20 cellular contexts compared by ENCODE assay signal in genomic region chr19:44855606-44856005, GRCh38. TPM values are rescaled to one million over a fixed set of nuclear protein-coding genes. Genes with fewer than 3 reads are reported as not detected.
"Had no signal": no experiment of that assay in that cellular context is flagged by ENCODE, and none has a peak within 500 bp of the region (broad histone marks: within the 10 kb centered on the region; RNA-seq: fewer than 3 reads in every experiment).

No MANE protein-coding gene starts in this region.

- DNase-seq: activated CD4-positive, alpha-beta T cell treated with anti-CD3 and anti-CD28 coated beads, Interleukin-2, amount 50 U/mL, for 4 hours; activated effector memory CD4-positive, alpha-beta T cell treated with anti-CD3 and anti-CD28 coated beads, Interleukin-2, amount 50 U/mL, for 16 hours; activated T-cell treated with anti-CD3 and anti-CD28 coated beads, Interleukin-2, amount 50 U/mL, for 72 hours; cerebellar nuclear complex; cortex of kidney; effector CD8-positive, alpha-beta T cell; esophagus squamous epithelium; lower lobe of right lung; natural killer cell; posterior cingulate gyrus; retina; stimulated activated CD4-positive, alpha-beta T cell treated with anti-CD3 and anti-CD28 coated beads, Interleukin-2, amount 100 ng/mL, for 24 hours; stimulated activated naive CD8-positive, alpha-beta T cell treated with anti-CD3 and anti-CD28 coated beads, Interleukin-15, Interleukin-2, amounts not matched to agents 100 U/mL and 50 U/mL, for 24 hours; transverse colon had no signal

- H3K27me3 ChIP-seq: adrenal gland, esophagus squamous epithelium, suprapubic skin, transverse colon had no signal

- H3K27ac ChIP-seq: suprapubic skin had no signal

- ATAC-seq: activated naive CD4-positive, alpha-beta T cell treated with anti-CD3 and anti-CD28 coated beads, Interleukin-2, amount 50 U/mL, for 72 hours; activated T-cell treated with anti-CD3 and anti-CD28 coated beads, Interleukin-2, amount 50 U/mL, for 72 hours; natural killer cell; SK-N-SH treated with all-trans-retinoic acid at 6 μM for 48 hours; stimulated activated naive CD8-positive, alpha-beta T cell treated with anti-CD3 and anti-CD28 coated beads, Interleukin-15, Interleukin-2, amounts not matched to agents 100 U/mL and 50 U/mL, for 24 hours had no signal

- H3K9me3 ChIP-seq: adrenal gland, esophagus squamous epithelium, lower lobe of right lung, suprapubic skin, transverse colon had no signal

- H3K27ac Mint-ChIP-seq: activated naive CD4-positive, alpha-beta T cell treated with anti-CD3 and anti-CD28 coated beads, Interleukin-2, amount 50 U/mL, for 72 hours; activated T-cell treated with anti-CD3 and anti-CD28 coated beads, Interleukin-2, amount 50 U/mL, for 72 hours; natural killer cell had no signal

- H3K4me3 Mint-ChIP-seq: activated T-cell treated with anti-CD3 and anti-CD28 coated beads, Interleukin-2, amount 50 U/mL, for 72 hours; natural killer cell had no signal

- H3K9me3 Mint-ChIP-seq: activated naive CD4-positive, alpha-beta T cell treated with anti-CD3 and anti-CD28 coated beads, Interleukin-2, amount 50 U/mL, for 72 hours; activated T-cell treated with anti-CD3 and anti-CD28 coated beads, Interleukin-2, amount 50 U/mL, for 72 hours; natural killer cell had no signal

- H3K36me3 Mint-ChIP-seq: activated naive CD4-positive, alpha-beta T cell treated with anti-CD3 and anti-CD28 coated beads, Interleukin-2, amount 50 U/mL, for 72 hours; natural killer cell had no signal

- H3K4me3 ChIP-seq: adrenal gland, esophagus squamous epithelium, lower lobe of right lung, suprapubic skin, transverse colon had no signal

RNA-seq across cellular contexts. Expression of gene BCAM, which starts 46.7 kb away (rescaled TPM):
- total RNA-seq: activated CD8-positive, alpha-beta memory T cell treated with anti-CD3 and anti-CD28 coated beads for 36 hours; natural killer cell; T-helper 1 cell treated with Interleukin-12 subunit alpha and Interleukin-12 subunit beta and Interleukin-4 antibody, amounts not matched to agents 30 ng/mL and 1 ng/mL, for 36 hours had no signal

RNA-seq across cellular contexts. Expression of gene APOC1, which starts 58.8 kb away (rescaled TPM):
- total RNA-seq: activated T-cell treated with anti-CD3 and anti-CD28 coated beads, Interleukin-2, amount 50 U/mL, for 72 hours; natural killer cell had no signal
